Comparison of ENCODE assay signal across 14 cellular contexts in genomic region chr4:22942920-22943559, GRCh38.
DNase-seq lines count a peak whose midpoint lies in the region; FAIRE-seq and TF ChIP-seq lines count a peak whose summit lies in the region.
"Had no signal": no experiment of that assay in that cellular context is flagged by ENCODE, and none has a peak within 500 bp of the region (broad histone marks: within the 10 kb centered on the region; RNA-seq: fewer than 3 reads in every experiment).

No MANE protein-coding gene starts in this region.

- no peak overlapping the region for H4K5ac ChIP-seq in H1 (ENCODE audit: insufficient read length, low read depth, low read length)

- no peaks in the 10 kb centered on the region for H3K9me3 ChIP-seq in HUES64 (ENCODE audit: insufficient read depth, low read depth, low read length)
- no peaks in the 10 kb centered on the region for H3K9me3 ChIP-seq in H1 (ENCODE audit: insufficient read depth in 2 of 2, low read depth in 1 of 2, low read length in 1 of 2)
- H3K9me3 ChIP-seq in iPS DF 6.9 (ENCODE audit: control insufficient read depth, insufficient read depth, low read length): no peaks in the 10 kb centered on the region

- H3K23ac ChIP-seq in H1 (ENCODE audit: insufficient read length): no peak overlapping the region

- H3K36me3 ChIP-seq in HUES64 (ENCODE audit: insufficient read depth, low read length): no peaks in the 10 kb centered on the region
- no peaks in the 10 kb centered on the region for H3K36me3 ChIP-seq in H1 (ENCODE audit: control insufficient read depth in 2 of 4, insufficient read depth in 4 of 4, low read length in 3 of 4)
- H3K36me3 ChIP-seq in iPS DF 6.9 (ENCODE audit: control insufficient read depth, insufficient read depth, low read length): no peaks in the 10 kb centered on the region

- no peak overlapping the region for H3K9ac ChIP-seq in HUES64 (ENCODE audit: low read depth, low read length)
- no peak overlapping the region for H3K9ac ChIP-seq in H1 (replicated peaks in 1 of 4; ENCODE audit: extremely low read depth in 1 of 4, low read depth in 3 of 4, low read length in 3 of 4)
- H3K9ac ChIP-seq: KMS-11 had no signal

- H2BK120ac ChIP-seq in H1 (replicated peaks; ENCODE audit: low read depth, low read length): no peak overlapping the region

- no peak overlapping the region for H2BK5ac ChIP-seq in H1 (ENCODE audit: low read depth, low read length)

- H3K79me1 ChIP-seq in H1 (ENCODE audit: low read depth, low read length): no peaks in the 10 kb centered on the region

- H3K56ac ChIP-seq in H1 (replicated peaks; ENCODE audit: insufficient read length, low read depth, low read length): no peak overlapping the region

- TF ChIP-seq RAD21 in H1 (IDR thresholded peaks at IDR 0.05 in 1 of 2, conservative IDR thresholded peaks at IDR 0.05 in 1 of 2; ENCODE audit: low read depth in 2 of 2, low read length in 2 of 2): no peak

- TF ChIP-seq EP300 in H1 (IDR thresholded peaks at IDR 0.05; ENCODE audit: borderline replicate concordance in 1 of 2, low read depth in 2 of 2, low read length in 2 of 2): peak in 1 of 2 experiments; percentile 80; a peak in 1 of 3 replicates

- H3K27me3 ChIP-seq in HUES64 (ENCODE audit: insufficient read depth, low read length) (peaks cover 14% of the 10 kb centered on the region), H1 (replicated peaks in 1 of 4; ENCODE audit: control insufficient read depth in 3 of 4, extremely low read depth in 1 of 4, insufficient read depth in 3 of 4, low read length in 3 of 4) (peaks cover 2 to 5% (median 4%) of the 10 kb centered on the region in 4 experiments; a peak in 5 of 7 replicates), iPS DF 6.9 (ENCODE audit: control insufficient read depth, insufficient read depth, low read length) (no peaks in the 10 kb centered on the region)

- no peak for TF ChIP-seq CTCF in H1 (IDR thresholded peaks at IDR 0.05; ENCODE audit: control extremely low read depth in 1 of 3, insufficient read depth in 1 of 3, low read depth in 1 of 3, low read length in 3 of 3)

- no peak overlapping the region for H3K18ac ChIP-seq in H1 (ENCODE audit: extremely low read depth, low read length)

- TF ChIP-seq POLR2A in H1 (IDR thresholded peaks at IDR 0.05; ENCODE audit: control extremely low read depth in 1 of 2, low read depth in 2 of 2, low read length in 2 of 2): no peak

- H4K91ac ChIP-seq in H1 (replicated peaks; ENCODE audit: insufficient read length, low read length): no peak overlapping the region

- H3K14ac ChIP-seq in H1 (ENCODE audit: insufficient read length): no peak overlapping the region

- H2AFZ ChIP-seq in H1 (ENCODE audit: low read length): no peak overlapping the region

- no peaks in the 10 kb centered on the region for H4K20me1 ChIP-seq in H1 (replicated peaks in 1 of 2; ENCODE audit: control insufficient read depth in 1 of 2, insufficient read depth in 2 of 2, low read length in 2 of 2)

- H2BK12ac ChIP-seq in H1 (ENCODE audit: low read depth, low read length): no peak overlapping the region

- H3K4me1 ChIP-seq in HUES64 (ENCODE audit: insufficient read depth, low read length): peaks cover 20% of the 10 kb centered on the region
- H3K4me1 ChIP-seq in H1 (replicated peaks in 1 of 4; ENCODE audit: control insufficient read depth in 3 of 4, insufficient read depth in 4 of 4, low read length in 3 of 4): peaks cover 0 to 3% (median 0%) of the 10 kb centered on the region in 4 experiments; a peak in 1 of 7 replicates
- no peaks in the 10 kb centered on the region; the same call in 1 of the 2 replicates for H3K4me1 ChIP-seq in iPS DF 6.9 (ENCODE audit: control insufficient read depth, insufficient read depth, low read length)

- H4K8ac ChIP-seq in H1 (ENCODE audit: extremely low read depth, insufficient read depth, low read length): no peak overlapping the region

- H3K4me3 ChIP-seq in HUES64 (ENCODE audit: low read length) (no peak overlapping the region), H1 (ENCODE audit: extremely low read depth in 1 of 4, insufficient read depth in 2 of 4, low read depth in 3 of 4, low read length in 4 of 4) (peak overlapping the region in 1 of 4 experiments; percentile 21; a peak in 1 of 8 replicates), iPS DF 6.9 (ENCODE audit: low read length) (no peak overlapping the region)

- peak overlapping the region; percentile 53; the same call in 1 of the 2 replicates for H3K27ac ChIP-seq in HUES64 (ENCODE audit: low read depth, low read length)
- no peak overlapping the region for H3K27ac ChIP-seq in H1 (ENCODE audit: low read depth, low read length)
- no peak overlapping the region for H3K27ac ChIP-seq in iPS DF 6.9 (ENCODE audit: low read length)
- H3K27ac ChIP-seq: HL-60, KMS-11 had no signal

- H3K4ac ChIP-seq in H1 (replicated peaks; ENCODE audit: insufficient read length, low read depth, low read length): no peak overlapping the region

- H2BK15ac ChIP-seq in H1 (ENCODE audit: low read length): no peak overlapping the region

- H3K79me2 ChIP-seq in H1 (ENCODE audit: control insufficient read depth in 1 of 2, insufficient read depth in 2 of 2, low read length in 2 of 2): no peaks in the 10 kb centered on the region

- CTCF ChIA-PET in H1 (lab: Charles Lee; ENCODE audit: partially characterized antibody): interaction anchor here (1.4 kb wide), 1 partner anchor 30 kb away, joined by 3 read pairs; no protein-coding TSS in a partner anchor

- no peak overlapping the region for H2AK5ac ChIP-seq in H1 (ENCODE audit: low read depth, low read length)

- WGBS in HUES64: 35% methylated on average over 5 of the region's 6 CpGs
- 51% methylated on average over 6 of the region's 6 CpGs; no CpG with 5 or more reads in 1 of the 2 experiments for WGBS in H1 (ENCODE audit: extremely low coverage in 1 of 2, insufficient coverage in 1 of 2, insufficient read length in 1 of 2, insufficient replicate concordance in 2 of 2, low coverage in 1 of 2, low lambda C conversion rate in 2 of 2, missing lambda C conversion rate in 1 of 2), 2 experiments
- WGBS in iPS DF 6.9 (ENCODE audit: insufficient coverage, insufficient read length): no CpG with 5 or more reads among the region's 6 CpGs

- no peak overlapping the region for H2BK20ac ChIP-seq in H1 (ENCODE audit: low read length)

- POLR2A ChIA-PET in H1 (lab: Charles Lee; ENCODE audit: partially characterized antibody): no interaction called here

- H3K23me2 ChIP-seq in H1 (ENCODE audit: low read depth, low read length): no peaks in the 10 kb centered on the region

- peak; percentile 58 for DNase-seq in DMS53 (lab: John Stamatoyannopoulos, UW)
- peak in 1 of 2 experiments; percentile 10 for DNase-seq in H1 (ENCODE audit: low read depth in 1 of 2, low spot score in 2 of 2)
- DNase-seq in iPS DF 6.9 (ENCODE audit: low read depth, low spot score): peak; percentile 29
- no peak for DNase-seq in activated T-cell treated with anti-CD3 and anti-CD28 coated beads for 4 hours
- no peak for DNase-seq in KG1 (lab: John Stamatoyannopoulos, UW)
- DNase-seq in stimulated activated naive CD4-positive, alpha-beta T cell (lab: John Stamatoyannopoulos, UW): no peak
- no peak for DNase-seq in CD1c-positive myeloid dendritic cell (ENCODE audit: extremely low spot score)
- DNase-seq: 8988T; C1 segment of cervical spinal cord; CD4-positive, alpha-beta memory T cell; HCEC 1CT had no signal

- FAIRE-seq in H1 (lab: Jason Lieb, UNC): no peak

- peak overlapping the region in 1 of 2 experiments; percentile 36; a peak in 1 of 4 replicates for H3K4me2 ChIP-seq in H1 (ENCODE audit: insufficient read depth in 1 of 2, low read depth in 2 of 2, low read length in 2 of 2)
- H3K4me2 ChIP-seq: KMS-11 had no signal

TF ChIP-seq in H1, 55 proteins besides CTCF, POLR2A, EP300 and RAD21 (continues in another document):
- 0 out of 2 replicates have a peak, but pooled peaks have one; percentile 45 for TF ChIP-seq POU5F1 (IDR thresholded peaks at IDR 0.05; ENCODE audit: low read depth, low read length)

Comparison
In these comparisons a context has a peak if more than half of its experiments do, and no peak if none do; other contexts are left out.
1. DNase-seq: peak in DMS53 (single experiment) and iPS DF 6.9 (single experiment); none in activated T-cell treated with anti-CD3 and anti-CD28 coated beads for 4 hours (single experiment), KG1 (single experiment), stimulated activated naive CD4-positive, alpha-beta T cell (0 of 6) and CD1c-positive myeloid dendritic cell (single experiment).